25 cellular contexts compared by ENCODE assay signal in the genomic region with DNA sequence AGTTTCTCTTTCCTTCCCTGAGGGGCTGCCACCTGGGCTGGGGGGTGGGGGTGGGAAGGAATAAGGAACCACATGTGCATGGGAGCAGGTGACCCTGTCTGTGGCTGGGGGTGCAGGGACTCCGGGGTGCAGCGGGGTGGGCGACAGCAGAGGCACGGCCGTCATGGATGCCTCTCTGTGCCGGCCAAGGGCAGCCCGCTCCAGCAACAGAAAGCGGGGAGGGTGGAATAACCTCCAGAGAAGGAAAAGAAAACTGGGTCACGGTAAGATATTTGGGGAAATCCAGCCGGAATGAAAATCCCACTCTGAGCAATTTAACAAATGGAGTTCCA.
"Had no signal": no experiment of that assay in that cellular context is flagged by ENCODE, and none has a peak within 500 bp of the region (broad histone marks: within the 10 kb centered on the region; RNA-seq: fewer than 3 reads in every experiment).

No MANE protein-coding gene starts in this region.

- H3K27ac Mint-ChIP-seq: activated CD4-positive, alpha-beta T cell treated with anti-CD3 and anti-CD28 coated beads, Interleukin-2, amount 10 ng/mL, durations not matched to agents 24 days and 14 days; activated CD8-positive, alpha-beta T cell treated with anti-CD3 and anti-CD28 coated beads for 36 hours; activated naive CD4-positive, alpha-beta T cell treated with anti-CD3 and anti-CD28 coated beads for 36 hours; activated naive CD4-positive, alpha-beta T cell treated with anti-CD3 and anti-CD28 coated beads, Interleukin-2, amount 50 U/mL, for 72 hours; activated T-helper 1 cell treated with anti-CD3 and anti-CD28 coated beads, Interleukin-12 subunit alpha, Interleukin-12 subunit beta, Interleukin-2, Interleukin-4 antibody, amounts not matched to agents 30 ng/mL and 10 ng/mL and 1 ng/mL, durations not matched to agents 14 hours and 24 hours and 36 hours had no signal

- DNase-seq: activated CD4-positive, alpha-beta T cell treated with anti-CD3 and anti-CD28 coated beads, Interleukin-2, amount 10 ng/mL, durations not matched to agents 24 days and 14 days; activated CD4-positive, alpha-beta T cell treated with anti-CD3 and anti-CD28 coated beads, Interleukin-2, amount 50 U/mL, for 4 hours; activated CD4-positive, CD25-positive, alpha-beta regulatory T cell; activated CD8-positive, alpha-beta T cell treated with anti-CD3 and anti-CD28 coated beads for 36 hours; activated gamma-delta T cell treated with Interleukin-2 at 50 U/mL for 16 hours; activated naive CD4-positive, alpha-beta T cell treated with anti-CD3 and anti-CD28 coated beads for 36 hours; activated T-cell treated with anti-CD3 and anti-CD28 coated beads, Interleukin-2, amount 50 U/mL, for 1 hour; amniotic stem cell; aorta; brain microvascular endothelial cell; KBM-7; NCI-H1048; NCI-H1105 treated with DMSO at 0.1 percent for 48 hours; NCI-H1436 treated with DMSO at 0.1 percent for 48 hours; NCI-H1694 treated with DMSO at 0.1 percent for 48 hours; NCI-H2029; NCI-H345; NCI-H524 treated with DMSO at 0.1 percent for 48 hours; SIG-M5; T1000; WERI-Rb-1 had no signal

- H3K27ac ChIP-seq: brain microvascular endothelial cell had no signal

- H3K27me3 Mint-ChIP-seq: activated CD4-positive, alpha-beta T cell treated with anti-CD3 and anti-CD28 coated beads, Interleukin-2, amount 10 ng/mL, durations not matched to agents 24 days and 14 days; activated CD8-positive, alpha-beta T cell treated with anti-CD3 and anti-CD28 coated beads for 36 hours; central memory CD8-positive, alpha-beta T cell had no signal

- ATAC-seq: activated CD8-positive, alpha-beta T cell treated with anti-CD3 and anti-CD28 coated beads for 36 hours; activated naive CD4-positive, alpha-beta T cell treated with anti-CD3 and anti-CD28 coated beads, Interleukin-2, amount 50 U/mL, for 72 hours; Panc1 had no signal

- H3K9me3 Mint-ChIP-seq: activated CD4-positive, alpha-beta T cell treated with anti-CD3 and anti-CD28 coated beads, Interleukin-2, amount 10 ng/mL, durations not matched to agents 24 days and 14 days; activated CD8-positive, alpha-beta T cell treated with anti-CD3 and anti-CD28 coated beads for 36 hours; activated naive CD4-positive, alpha-beta T cell treated with anti-CD3 and anti-CD28 coated beads for 36 hours; activated naive CD4-positive, alpha-beta T cell treated with anti-CD3 and anti-CD28 coated beads, Interleukin-2, amount 50 U/mL, for 72 hours; activated T-helper 1 cell treated with anti-CD3 and anti-CD28 coated beads, Interleukin-12 subunit alpha, Interleukin-12 subunit beta, Interleukin-2, Interleukin-4 antibody, amounts not matched to agents 30 ng/mL and 10 ng/mL and 1 ng/mL, durations not matched to agents 14 hours and 24 hours and 36 hours; central memory CD8-positive, alpha-beta T cell had no signal

- H3K27me3 ChIP-seq: brain microvascular endothelial cell had no signal

- H3K4me3 Mint-ChIP-seq: activated CD4-positive, alpha-beta T cell treated with anti-CD3 and anti-CD28 coated beads, Interleukin-2, amount 10 ng/mL, durations not matched to agents 24 days and 14 days; activated CD8-positive, alpha-beta T cell treated with anti-CD3 and anti-CD28 coated beads for 36 hours; activated naive CD4-positive, alpha-beta T cell treated with anti-CD3 and anti-CD28 coated beads for 36 hours; activated T-helper 1 cell treated with anti-CD3 and anti-CD28 coated beads, Interleukin-12 subunit alpha, Interleukin-12 subunit beta, Interleukin-2, Interleukin-4 antibody, amounts not matched to agents 30 ng/mL and 10 ng/mL and 1 ng/mL, durations not matched to agents 14 hours and 24 hours and 36 hours; central memory CD8-positive, alpha-beta T cell had no signal
